In genomic region chr1:53327183-53327941, GRCh38 we compare ENCODE assay signal across 8 cellular contexts. TPM values are rescaled to one million over a fixed set of nuclear protein-coding genes. Genes with fewer than 3 reads are reported as not detected.
DNase-seq lines count a peak whose midpoint lies in the region; ATAC-seq, FAIRE-seq and TF ChIP-seq lines count a peak whose summit lies in the region.

No MANE protein-coding gene starts in this region.

- peaks cover 56% of the 10 kb centered on the region for H3K4me1 Mint-ChIP-seq in stimulated activated naive CD8-positive, alpha-beta T cell treated with anti-CD3 and anti-CD28 coated beads, Interleukin-15, amount 100 ng/mL, for 72 hours

- H2BK12ac ChIP-seq in H1 (ENCODE audit: low read depth, low read length) = no peak overlapping the region

- H2AK5ac ChIP-seq in H1 (ENCODE audit: low read depth, low read length) = no peak overlapping the region

- no peak for TF ChIP-seq RAD21 in H1 (IDR thresholded peaks at IDR 0.05 in 1 of 2, conservative IDR thresholded peaks at IDR 0.05 in 1 of 2; ENCODE audit: low read depth in 2 of 2, low read length in 2 of 2)

- no peak overlapping the region for H2AFZ ChIP-seq in H1 (ENCODE audit: low read length)

- peak overlapping the region; percentile 99 for H4K91ac ChIP-seq in H1 (replicated peaks; ENCODE audit: insufficient read length, low read length)

- DNase-seq in GM03348 (ENCODE audit: low spot score) (peak; percentile 52), HEK293T (ENCODE audit: extremely low spot score) (peak; percentile 47), NCI-H2171 (lab: John Stamatoyannopoulos, UW) (peak; percentile 41), H1 (ENCODE audit: low read depth in 1 of 2, low spot score in 2 of 2) (peak in 1 of 2 experiments; percentile 76), myocyte (ENCODE audit: low read depth) (peak; percentile 25)
- peak; percentile 32 to 43 for DNase-seq in activated CD4-positive, alpha-beta T cell treated with anti-CD3 and anti-CD28 coated beads, Interleukin-2, amount 50 U/mL, for 4 hours
- DNase-seq in stimulated activated naive CD8-positive, alpha-beta T cell treated with anti-CD3 and anti-CD28 coated beads, Interleukin-15, amount 100 ng/mL, for 72 hours = peak; percentile 62 to 64

- H4K5ac ChIP-seq in H1 (ENCODE audit: insufficient read length, low read depth, low read length) = peak overlapping the region; percentile 93

- H3K4me3 Mint-ChIP-seq in stimulated activated naive CD8-positive, alpha-beta T cell treated with anti-CD3 and anti-CD28 coated beads, Interleukin-15, amount 100 ng/mL, for 72 hours = peak overlapping the region; percentile 92 to 96

- no peak for TF ChIP-seq EP300 in H1 (IDR thresholded peaks at IDR 0.05; ENCODE audit: borderline replicate concordance in 1 of 2, low read depth in 2 of 2, low read length in 2 of 2)

- peak overlapping the region; percentile 78; the same call in 1 of the 2 replicates for H3K27ac ChIP-seq in H1 (ENCODE audit: low read depth, low read length)

- H4K8ac ChIP-seq in H1 (ENCODE audit: extremely low read depth, insufficient read depth, low read length) = peak overlapping the region; percentile 92

- H3K9me3 ChIP-seq in H1 (ENCODE audit: insufficient read depth in 2 of 2, low read depth in 1 of 2, low read length in 1 of 2) = no peaks in the 10 kb centered on the region

- H3K9me3 Mint-ChIP-seq in stimulated activated naive CD8-positive, alpha-beta T cell treated with anti-CD3 and anti-CD28 coated beads, Interleukin-15, amount 100 ng/mL, for 72 hours = no peaks in the 10 kb centered on the region

- H3K4me2 ChIP-seq in H1 (ENCODE audit: insufficient read depth in 1 of 2, low read depth in 2 of 2, low read length in 2 of 2) = peak overlapping the region; percentile 91 to 95

- ATAC-seq in stimulated activated naive CD8-positive, alpha-beta T cell treated with anti-CD3 and anti-CD28 coated beads, Interleukin-15, amount 100 ng/mL, for 72 hours = peak; percentile 19
- ATAC-seq in GM21367 (IDR thresholded peaks at IDR 0.05; ENCODE audit: unreplicated experiment) = no peak

- no peak for TF ChIP-seq POLR2A in H1 (IDR thresholded peaks at IDR 0.05; ENCODE audit: control extremely low read depth in 1 of 2, low read depth in 2 of 2, low read length in 2 of 2)

- H2BK120ac ChIP-seq in H1 (replicated peaks; ENCODE audit: low read depth, low read length) = no peak overlapping the region

- H3K23ac ChIP-seq in H1 (ENCODE audit: insufficient read length) = no peak overlapping the region

- peak overlapping the region; percentile 78 to 84 (median 82) for H3K9ac ChIP-seq in H1 (replicated peaks in 1 of 4; ENCODE audit: extremely low read depth in 1 of 4, low read depth in 3 of 4, low read length in 3 of 4)

- POLR2A ChIA-PET in HEK293T (lab: Yijun Ruan, JAX) (interaction anchor here (1.0 kb wide), 1 partner anchor 11 kb away, joined by 3 read pairs; no protein-coding TSS in a partner anchor), H1 (lab: Charles Lee; ENCODE audit: partially characterized antibody) (interaction anchor here (1.1 to 1.9 kb wide), 10 partner anchors 8 to 276 kb away, joined by 3 to 15 read pairs (median 3); no protein-coding TSS in a partner anchor)

- H2BK20ac ChIP-seq in H1 (ENCODE audit: low read length) = no peak overlapping the region

- FAIRE-seq in H1 (lab: Jason Lieb, UNC) = no peak

- H3K27me3 Mint-ChIP-seq in stimulated activated naive CD8-positive, alpha-beta T cell treated with anti-CD3 and anti-CD28 coated beads, Interleukin-15, amount 100 ng/mL, for 72 hours = no peaks in the 10 kb centered on the region

- no peak overlapping the region for H3K14ac ChIP-seq in H1 (ENCODE audit: insufficient read length)

- H3K18ac ChIP-seq in H1 (ENCODE audit: extremely low read depth, low read length) = peak overlapping the region; percentile 99

- H3K79me1 ChIP-seq in H1 (ENCODE audit: low read depth, low read length) = peaks cover 17% of the 10 kb centered on the region

- WGBS in H1 (ENCODE audit: extremely low coverage in 1 of 2, insufficient coverage in 1 of 2, insufficient read length in 1 of 2, insufficient replicate concordance in 2 of 2, low coverage in 1 of 2, low lambda C conversion rate in 2 of 2, missing lambda C conversion rate in 1 of 2), 2 experiments = 0% methylated on average over 34 of the region's 73 CpGs; no CpG with 5 or more reads in 1 of the 2 experiments

- H3K4me1 ChIP-seq in H1 (replicated peaks in 1 of 4; ENCODE audit: control insufficient read depth in 3 of 4, insufficient read depth in 4 of 4, low read length in 3 of 4) = peaks cover 4 to 15% (median 9%) of the 10 kb centered on the region in 4 experiments

- peak overlapping the region; percentile 74 to 85 (median 80) for H3K4me3 ChIP-seq in H1 (ENCODE audit: extremely low read depth in 1 of 4, insufficient read depth in 2 of 4, low read depth in 3 of 4, low read length in 4 of 4)

- H4K20me1 ChIP-seq in H1 (replicated peaks in 1 of 2; ENCODE audit: control insufficient read depth in 1 of 2, insufficient read depth in 2 of 2, low read length in 2 of 2) = peaks cover 9 to 12% of the 10 kb centered on the region in 2 experiments

- CTCF ChIA-PET in HEK293T (lab: Yijun Ruan, JAX) (no interaction called here), H1 (lab: Charles Lee; ENCODE audit: partially characterized antibody) (interaction anchor here (1.1 to 2.5 kb wide), 3 partner anchors 14 to 65 kb away, joined by 3 to 12 read pairs (median 3); no protein-coding TSS in a partner anchor)

- peak overlapping the region; percentile 95 for H3K4ac ChIP-seq in H1 (replicated peaks; ENCODE audit: insufficient read length, low read depth, low read length)

- peaks cover 13 to 34% of the 10 kb centered on the region in 2 experiments for H3K79me2 ChIP-seq in H1 (ENCODE audit: control insufficient read depth in 1 of 2, insufficient read depth in 2 of 2, low read length in 2 of 2)

- peaks cover 16% of the 10 kb centered on the region for H3K23me2 ChIP-seq in H1 (ENCODE audit: low read depth, low read length)

- H3K27me3 ChIP-seq in H1 (replicated peaks in 1 of 4; ENCODE audit: control insufficient read depth in 3 of 4, extremely low read depth in 1 of 4, insufficient read depth in 3 of 4, low read length in 3 of 4) = no peaks in the 10 kb centered on the region; a peak in 1 of 7 replicates

- peak overlapping the region; percentile 99 for H2BK5ac ChIP-seq in H1 (ENCODE audit: low read depth, low read length)

- H3K27ac Mint-ChIP-seq in stimulated activated naive CD8-positive, alpha-beta T cell treated with anti-CD3 and anti-CD28 coated beads, Interleukin-15, amount 100 ng/mL, for 72 hours = peak overlapping the region; percentile 90 to 94

- H2BK15ac ChIP-seq in H1 (ENCODE audit: low read length) = no peak overlapping the region

- no peak for TF ChIP-seq CTCF in H1 (IDR thresholded peaks at IDR 0.05; ENCODE audit: control extremely low read depth in 1 of 3, insufficient read depth in 1 of 3, low read depth in 1 of 3, low read length in 3 of 3)

- peak overlapping the region; percentile 98 for H3K56ac ChIP-seq in H1 (replicated peaks; ENCODE audit: insufficient read length, low read depth, low read length)

- H3K36me3 ChIP-seq in H1 (ENCODE audit: control insufficient read depth in 2 of 4, insufficient read depth in 4 of 4, low read length in 3 of 4) = peaks cover 12 to 27% (median 14%) of the 10 kb centered on the region in 4 experiments; a peak in 7 of 8 replicates

TF ChIP-seq in HEK293T, 16 proteins besides CTCF, POLR2A, EP300 and RAD21:
- no peak for TF ChIP-seq BHLHE40 (IDR thresholded peaks at IDR 0.05; ENCODE audit: borderline replicate concordance)
- no peak for TF ChIP-seq NFRKB (IDR thresholded peaks at IDR 0.05)
- TF ChIP-seq HDGF (IDR thresholded peaks at IDR 0.05; ENCODE audit: borderline replicate concordance) = no peak
- no peak for TF ChIP-seq FOXK2 (IDR thresholded peaks at IDR 0.05)
- no peak for TF ChIP-seq FOXM1 (IDR thresholded peaks at IDR 0.05; ENCODE audit: borderline replicate concordance)
- no peak for TF ChIP-seq ZNF384 (IDR thresholded peaks at IDR 0.05)
- TF ChIP-seq LEF1 (IDR thresholded peaks at IDR 0.05; ENCODE audit: borderline replicate concordance) = no peak
- TF ChIP-seq FOXA1 (IDR thresholded peaks at IDR 0.05) = no peak
- TF ChIP-seq ELF4 (IDR thresholded peaks at IDR 0.05) = no peak
- TF ChIP-seq L3MBTL2 (conservative IDR thresholded peaks at IDR 0.05) = no peak

TF ChIP-seq in H1, 55 proteins besides CTCF, POLR2A, EP300 and RAD21:
- TF ChIP-seq TAF7 (optimal IDR thresholded peaks at IDR 0.05; ENCODE audit: borderline replicate concordance, low read depth, low read length) (peak; percentile 29), EGR1 (IDR thresholded peaks at IDR 0.05; ENCODE audit: borderline replicate concordance, low read depth, low read length) (peak; percentile 18; the same call in 1 of the 2 replicates), TAF1 (IDR thresholded peaks at IDR 0.05; ENCODE audit: low read depth, low read length) (peak; percentile 52; the same call in 1 of the 2 replicates), KDM4A (IDR thresholded peaks at IDR 0.05; ENCODE audit: low read depth, low read length, severe bottlenecking) (peak; percentile 74), BCL11A (IDR thresholded peaks at IDR 0.05; ENCODE audit: low read depth in 2 of 2, low read length in 2 of 2) (no peak), SIN3A (conservative IDR thresholded peaks at IDR 0.05 in 1 of 2, IDR thresholded peaks at IDR 0.05 in 1 of 2; ENCODE audit: low read depth in 1 of 2, low read length in 2 of 2) (0 out of 4 replicates have a peak, but pooled peaks of 1 of the 2 experiments have one; percentile 31), EZH2 (IDR thresholded peaks at IDR 0.05; ENCODE audit: low read depth, low read length, severe bottlenecking) (no peak), YY1 (IDR thresholded peaks at IDR 0.05; ENCODE audit: low read depth, low read length) (0 out of 2 replicates have a peak, but pooled peaks have one; percentile 21)

RNA-seq across cellular contexts. Expression of gene LRP8, which starts 0.5 kb away (rescaled TPM):
- 66.4 and 68.1 TPM in 2 replicates for total RNA-seq in H1 (2021; fragmentation: NEBNext Ultra II Directional; extraction: Animal tissue kit (Norgen Biotek cat#: 25700))
- 63.2 and 74.6 TPM in 2 replicates for polyA plus RNA-seq in H1 (2011; rRNA removed)
- polyA plus RNA-seq in H1 (2011; cell fraction: cytosol; rRNA removed) = 70.8 TPM
- polyA plus RNA-seq in H1 (2011; cell fraction: nucleus; rRNA removed) = 254 TPM
- 37.5 to 52.4 TPM (median 44.7 TPM) in 4 replicates for polyA plus RNA-seq in H1 (2012, experiment 1 of 2)
- 7.8 TPM for polyA plus RNA-seq in H1 (2012, experiment 2 of 2)
- polyA plus RNA-seq in H1 (2013, experiment 1 of 2) = 62.6 TPM
- 67.6 TPM for polyA plus RNA-seq in H1 (2013, experiment 2 of 2)
- polyA minus RNA-seq in H1 (2011; rRNA and poly(A)+ RNA removed) = 214 and 223 TPM in 2 replicates
- polyA minus RNA-seq in H1 (2011; cell fraction: cytosol; rRNA and poly(A)+ RNA removed) = 69.7 TPM
- polyA minus RNA-seq in H1 (2011; cell fraction: nucleus; rRNA and poly(A)+ RNA removed) = 139 TPM
- total RNA-seq in myocyte = 11.4 and 38.0 TPM in 2 replicates
- 11.1 TPM for polyA plus RNA-seq in myocyte (2012)
